Comparison of ENCODE assay signal across 9 cellular contexts in the genomic region with DNA sequence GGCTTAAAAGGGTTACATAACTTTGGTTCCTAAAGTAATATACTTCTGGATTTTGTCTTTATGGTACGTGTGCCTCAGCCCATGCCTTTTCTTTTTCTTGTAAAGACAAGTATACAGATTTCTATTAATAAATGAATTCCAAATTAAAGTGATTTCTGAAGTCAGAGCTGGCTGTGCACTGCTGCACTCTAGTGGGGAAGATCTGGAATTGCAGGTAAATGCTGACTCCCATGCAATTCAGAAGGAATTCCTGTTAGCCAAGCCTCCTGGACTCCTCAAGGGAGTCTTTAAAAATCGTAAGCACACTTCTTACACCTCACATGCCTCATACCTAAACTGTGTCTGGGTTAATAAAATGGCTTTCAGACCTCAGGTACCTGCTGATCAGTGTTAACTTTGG.
DNase-seq lines count a peak whose midpoint lies in the region; ATAC-seq and TF ChIP-seq lines count a peak whose summit lies in the region.
"Had no signal": no experiment of that assay in that cellular context is flagged by ENCODE, and none has a peak within 500 bp of the region (broad histone marks: within the 10 kb centered on the region; RNA-seq: fewer than 3 reads in every experiment).

No MANE protein-coding gene starts in this region.

- no peak for TF ChIP-seq POLR2A in NB4 (IDR thresholded peaks at IDR 0.05; ENCODE audit: extremely low read depth, insufficient read length)
- TF ChIP-seq POLR2A in testis (IDR thresholded peaks at IDR 0.05), result no peak

- WGBS in testis, 2 donors, result 56 to 78% methylated on average over 2 of the region's 2 CpGs

- H3K36me3 ChIP-seq in cardiac muscle cell (no peaks in the 10 kb centered on the region), testis (ENCODE audit: low read depth, missing control alignments) (no peaks in the 10 kb centered on the region)

- ATAC-seq in Right ventricle myocardium superior (ENCODE audit: poor library complexity), result no peak
- peak; percentile 67 for ATAC-seq in esophagus mucosa
- ATAC-seq in GM21723 (IDR thresholded peaks at IDR 0.05; ENCODE audit: unreplicated experiment), result no peak

- TF ChIP-seq CTCF in cardiac muscle cell (IDR thresholded peaks at IDR 0.05; ENCODE audit: low read depth, low read length) (peak; percentile 56), NB4 (IDR thresholded peaks at IDR 0.05; ENCODE audit: low read depth, low read length) (peak; percentile 92), testis (IDR thresholded peaks at IDR 0.05) (peak; percentile 37 to 64 (median 49))

- H3K27ac ChIP-seq in cardiac muscle cell (no peak overlapping the region), testis (no peak overlapping the region)

- H3K4me3 ChIP-seq in cardiac muscle cell (no peak overlapping the region), NB4 (ENCODE audit: low read depth, low read length) (no peak overlapping the region), testis (no peak overlapping the region)

- no peak for DNase-seq in cardiac muscle cell (ENCODE audit: low read depth in 1 of 2, low spot score in 1 of 2)
- DNase-seq in Right ventricle myocardium superior, result no peak
- peak; percentile 43 for DNase-seq in NB4 (ENCODE audit: low read depth)
- no peak for DNase-seq in testis
- DNase-seq in cortex of kidney (lab: John Stamatoyannopoulos, UW), result no peak
- no peak for DNase-seq in NCI-H1105 treated with DMSO at 0.1 percent for 48 hours (lab: John Stamatoyannopoulos, UW)
- DNase-seq: SHP77 had no signal

- no peaks in the 10 kb centered on the region for H3K4me1 ChIP-seq in cardiac muscle cell (ENCODE audit: low read depth)
- H3K4me1 ChIP-seq in testis, result no peaks in the 10 kb centered on the region

- H3K9me3 ChIP-seq in cardiac muscle cell (ENCODE audit: low read depth) (no peaks in the 10 kb centered on the region), testis (no peaks in the 10 kb centered on the region)

- H3K27me3 ChIP-seq in cardiac muscle cell, result no peaks in the 10 kb centered on the region
- no peaks in the 10 kb centered on the region for H3K27me3 ChIP-seq in testis

- intact Hi-C loops in Right ventricle myocardium superior (cut with DNase I), result no loop called here
- intact Hi-C loops in testis (cut with DNase I; ENCODE audit: low total_unique reads), result no loop called here
